ENCODE assay signal across 10 cellular contexts in genomic region chr12:1587927-1588573, GRCh38. TPM values are rescaled to one million over a fixed set of nuclear protein-coding genes. Genes with fewer than 3 reads are reported as not detected.
DNase-seq lines count a peak whose midpoint lies in the region; ATAC-seq and TF ChIP-seq lines count a peak whose summit lies in the region.
"Had no signal": no experiment of that assay in that cellular context is flagged by ENCODE, and none has a peak within 500 bp of the region (broad histone marks: within the 10 kb centered on the region; RNA-seq: fewer than 3 reads in every experiment).

No MANE protein-coding gene starts in this region.

- H3K4me1 ChIP-seq in GM23338 (ENCODE audit: insufficient read depth) (peaks cover 49% of the 10 kb centered on the region), OCI-LY3 (ENCODE audit: low read length) (peaks cover 54% of the 10 kb centered on the region), esophagus muscularis mucosa (peaks cover 50 to 92% (median 88%) of the 10 kb centered on the region in 4 donors), rectal smooth muscle tissue (ENCODE audit: control insufficient read depth, insufficient read depth, low read length) (peaks cover 29% of the 10 kb centered on the region)

- POLR2A ChIA-PET in HEK293T (lab: Yijun Ruan, JAX), result interaction anchor here (0.9 to 1.5 kb wide), 3 partner anchors 18 to 638 kb away, joined by 3 to 7 read pairs (median 3); partner anchors contain the start of gene RAD52

- peaks cover 76% of the 10 kb centered on the region for H3K27me3 Mint-ChIP-seq in GM23338 (ENCODE audit: insufficient read depth, low read depth, poor library complexity)
- H3K27me3 Mint-ChIP-seq: activated CD8-positive, alpha-beta memory T cell treated with anti-CD3 and anti-CD28 coated beads, Interleukin-2, amount 10 ng/mL, durations not matched to agents 7 days and 5 days; dendritic cell treated with granulocyte-macrophage colony-stimulating factor and Interleukin-4, amounts not matched to agents 40 ng/mL and 50 ng/mL, for 4 days had no signal

- no peak for TF ChIP-seq EP300 in esophagus muscularis mucosa (IDR thresholded peaks at IDR 0.05)

- H3K9me3 ChIP-seq in OCI-LY3 (ENCODE audit: insufficient read depth, low read length) (no peaks in the 10 kb centered on the region), esophagus muscularis mucosa (no peaks in the 10 kb centered on the region)

- peaks cover 16% of the 10 kb centered on the region; the same call in 1 of the 2 replicates for H3K79me2 ChIP-seq in GM23338 (replicated peaks; ENCODE audit: insufficient read depth)
- H3K79me2 ChIP-seq in OCI-LY3 (ENCODE audit: low read length), result peaks cover 22% of the 10 kb centered on the region

- peaks cover 63% of the 10 kb centered on the region for H3K4me1 Mint-ChIP-seq in GM23338

- peaks cover 4% of the 10 kb centered on the region; the same call in 1 of the 3 replicates for H3K36me3 Mint-ChIP-seq in GM23338 (ENCODE audit: low read depth)

- TF ChIP-seq CTCF in GM23338 (conservative IDR thresholded peaks at IDR 0.05; ENCODE audit: low read depth in 2 of 2), result no peak
- no peak for TF ChIP-seq CTCF in OCI-LY3 (IDR thresholded peaks at IDR 0.05; ENCODE audit: low read depth, low read length)
- no peak for TF ChIP-seq CTCF in esophagus muscularis mucosa (IDR thresholded peaks at IDR 0.05)

- no peaks in the 10 kb centered on the region; the same call in 1 of the 3 replicates for H3K9me3 Mint-ChIP-seq in GM23338
- H3K9me3 Mint-ChIP-seq: dendritic cell treated with granulocyte-macrophage colony-stimulating factor and Interleukin-4, amounts not matched to agents 40 ng/mL and 50 ng/mL, for 4 days had no signal

- ATAC-seq in GM23338 (peak; percentile 64), GM19463 (IDR thresholded peaks at IDR 0.05; ENCODE audit: unreplicated experiment) (no peak)
- ATAC-seq: activated CD8-positive, alpha-beta memory T cell treated with anti-CD3 and anti-CD28 coated beads, Interleukin-2, amount 10 ng/mL, durations not matched to agents 7 days and 5 days had no signal

- intact Hi-C loops in esophagus muscularis mucosa (cut with DNase I), result loop anchor here (10.0 kb wide), 1 partner anchor 593 kb away; the partner anchor contains the start of gene ERC1

- H3K27me3 ChIP-seq in GM23338 (ENCODE audit: insufficient read depth), result peaks cover 93% of the 10 kb centered on the region
- no peaks in the 10 kb centered on the region for H3K27me3 ChIP-seq in OCI-LY3 (ENCODE audit: low read depth, low read length)
- no peaks in the 10 kb centered on the region for H3K27me3 ChIP-seq in esophagus muscularis mucosa
- no peaks in the 10 kb centered on the region for H3K27me3 ChIP-seq in rectal smooth muscle tissue (ENCODE audit: control insufficient read depth, insufficient read depth, low read length)

- no peak overlapping the region for H3K27ac Mint-ChIP-seq in GM23338
- H3K27ac Mint-ChIP-seq: activated CD8-positive, alpha-beta memory T cell treated with anti-CD3 and anti-CD28 coated beads, Interleukin-2, amount 10 ng/mL, durations not matched to agents 7 days and 5 days; dendritic cell treated with granulocyte-macrophage colony-stimulating factor and Interleukin-4, amounts not matched to agents 40 ng/mL and 50 ng/mL, for 4 days had no signal

- H3K4me2 ChIP-seq in GM23338, result peak overlapping the region; percentile 18
- peak overlapping the region; percentile 31 for H3K4me2 ChIP-seq in OCI-LY3 (ENCODE audit: low read length)

- H3K9me2 ChIP-seq in GM23338 (ENCODE audit: insufficient read depth), result no peaks in the 10 kb centered on the region

- DNase-seq in GM23338 (ENCODE audit: low spot score) (peak; percentile 71), esophagus muscularis mucosa (ENCODE audit: extremely low spot score) (no peak), HEK293T (ENCODE audit: extremely low spot score) (no peak)
- DNase-seq in stimulated activated CD4-positive, alpha-beta T cell treated with anti-CD3 and anti-CD28 coated beads, Interleukin-4, amount 100 ng/mL, for 4 hours, result no peak
- DNase-seq: activated CD8-positive, alpha-beta memory T cell treated with anti-CD3 and anti-CD28 coated beads, Interleukin-2, amount 10 ng/mL, durations not matched to agents 7 days and 5 days; NCI-H2081 treated with DMSO at 0.1 percent for 48 hours had no signal

- no peak for TF ChIP-seq POLR2A in esophagus muscularis mucosa (IDR thresholded peaks at IDR 0.05; ENCODE audit: low read depth)

- H3K4me3 Mint-ChIP-seq in GM23338, result peak overlapping the region; percentile 11; the same call in 2 of the 3 replicates
- H3K4me3 Mint-ChIP-seq: activated CD8-positive, alpha-beta memory T cell treated with anti-CD3 and anti-CD28 coated beads, Interleukin-2, amount 10 ng/mL, durations not matched to agents 7 days and 5 days; dendritic cell treated with granulocyte-macrophage colony-stimulating factor and Interleukin-4, amounts not matched to agents 40 ng/mL and 50 ng/mL, for 4 days had no signal

- peaks cover 18% of the 10 kb centered on the region; the same call in 1 of the 2 replicates for H3F3A ChIP-seq in GM23338 (replicated peaks; ENCODE audit: low read depth)

- H3K36me3 ChIP-seq in GM23338 (ENCODE audit: insufficient read depth), result no peaks in the 10 kb centered on the region
- H3K36me3 ChIP-seq in OCI-LY3 (replicated peaks; ENCODE audit: low read depth, low read length), result no peaks in the 10 kb centered on the region
- H3K36me3 ChIP-seq in esophagus muscularis mucosa, result peaks cover 0 to 4% (median 0%) of the 10 kb centered on the region in 4 donors
- H3K36me3 ChIP-seq in rectal smooth muscle tissue (ENCODE audit: control insufficient read depth, insufficient read depth, low read length), result no peaks in the 10 kb centered on the region

- H3K9ac ChIP-seq in OCI-LY3 (ENCODE audit: low read length), result no peak overlapping the region
- H3K9ac ChIP-seq in rectal smooth muscle tissue (ENCODE audit: low read length), result no peak overlapping the region

- H4K20me1 ChIP-seq in GM23338 (replicated peaks; ENCODE audit: insufficient read depth) (peaks cover 15% of the 10 kb centered on the region), OCI-LY3 (ENCODE audit: insufficient read depth, low read length) (peaks cover 28% of the 10 kb centered on the region)

- H3K27ac ChIP-seq in GM23338 (ENCODE audit: low read depth), result no peak overlapping the region
- no peak overlapping the region for H3K27ac ChIP-seq in OCI-LY3 (ENCODE audit: low read length)
- peak overlapping the region; percentile 35 to 71 (median 54) for H3K27ac ChIP-seq in esophagus muscularis mucosa (replicated peaks in 1 of 4)
- H3K27ac ChIP-seq in rectal smooth muscle tissue (ENCODE audit: low read depth, low read length), result peak overlapping the region; percentile 37

- WGBS in esophagus muscularis mucosa, result 25% methylated on average over 5 of the region's 5 CpGs

- CTCF ChIA-PET in HEK293T (lab: Yijun Ruan, JAX), result interaction anchor here (0.5 to 2.3 kb wide), 3 partner anchors 54 to 470 kb away, joined by 3 to 15 read pairs (median 4); no protein-coding TSS in a partner anchor

- H3K4me3 ChIP-seq in GM23338 (no peak overlapping the region), OCI-LY3 (ENCODE audit: low read length) (no peak overlapping the region), esophagus muscularis mucosa (no peak overlapping the region), rectal smooth muscle tissue (ENCODE audit: low read length) (peak overlapping the region; percentile 9)

- H2AFZ ChIP-seq in GM23338 (no peak overlapping the region), OCI-LY3 (ENCODE audit: low read depth, low read length) (no peak overlapping the region)

TF ChIP-seq in GM23338, 12 proteins besides CTCF, POLR2A, EP300 and RAD21 (continues in another document):
- TF ChIP-seq JUNB (IDR thresholded peaks at IDR 0.05; ENCODE audit: unreplicated experiment), result no peak
- TF ChIP-seq, protein P1, sequence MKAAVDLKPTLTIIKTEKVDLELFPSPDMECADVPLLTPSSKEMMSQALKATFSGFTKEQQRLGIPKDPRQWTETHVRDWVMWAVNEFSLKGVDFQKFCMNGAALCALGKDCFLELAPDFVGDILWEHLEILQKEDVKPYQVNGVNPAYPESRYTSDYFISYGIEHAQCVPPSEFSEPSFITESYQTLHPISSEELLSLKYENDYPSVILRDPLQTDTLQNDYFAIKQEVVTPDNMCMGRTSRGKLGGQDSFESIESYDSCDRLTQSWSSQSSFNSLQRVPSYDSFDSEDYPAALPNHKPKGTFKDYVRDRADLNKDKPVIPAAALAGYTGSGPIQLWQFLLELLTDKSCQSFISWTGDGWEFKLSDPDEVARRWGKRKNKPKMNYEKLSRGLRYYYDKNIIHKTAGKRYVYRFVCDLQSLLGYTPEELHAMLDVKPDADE (IDR thresholded peaks at IDR 0.05), result no peak
- TF ChIP-seq STAT1 (IDR thresholded peaks at IDR 0.05; ENCODE audit: unreplicated experiment), result no peak
- TF ChIP-seq EZH2phosphoT487 (IDR thresholded peaks at IDR 0.05; ENCODE audit: unreplicated experiment), result no peak
- TF ChIP-seq POLR2AphosphoS5 (IDR thresholded peaks at IDR 0.05; ENCODE audit: low read depth), result no peak
- no peak for TF ChIP-seq CREB1 (CRISPR knock-in tag; IDR thresholded peaks at IDR 0.05; ENCODE audit: low read depth)
- no peak for TF ChIP-seq ZNF114 (CRISPR knock-in tag; IDR thresholded peaks at IDR 0.05)

TF ChIP-seq in HEK293T, 16 proteins besides CTCF, POLR2A, EP300 and RAD21 (continues in another document):
- no peak for TF ChIP-seq TARDBP (IDR thresholded peaks at IDR 0.05)
- TF ChIP-seq HDGF (IDR thresholded peaks at IDR 0.05; ENCODE audit: borderline replicate concordance), result no peak
- TF ChIP-seq BHLHE40 (IDR thresholded peaks at IDR 0.05; ENCODE audit: borderline replicate concordance), result no peak
- no peak for TF ChIP-seq SP1 (IDR thresholded peaks at IDR 0.05)
- TF ChIP-seq SUZ12 (IDR thresholded peaks at IDR 0.05), result no peak
- no peak for TF ChIP-seq LEF1 (IDR thresholded peaks at IDR 0.05; ENCODE audit: borderline replicate concordance)
- no peak for TF ChIP-seq PKNOX1 (IDR thresholded peaks at IDR 0.05)
- TF ChIP-seq FOXM1 (IDR thresholded peaks at IDR 0.05; ENCODE audit: borderline replicate concordance), result no peak
- TF ChIP-seq L3MBTL2 (conservative IDR thresholded peaks at IDR 0.05), result no peak

RNA-seq across cellular contexts. Expression of gene FBXL14, which starts 6.3 kb away (rescaled TPM):
- 9.1 and 9.4 TPM in 2 replicates for total RNA-seq in GM23338 (2014; rRNA removed; shearing (Covaris generic))
- polyA plus RNA-seq in GM23338 (2016; fragmentation: Nextera tagmentation; extraction: Ambion mirVana), result 0.40 and 0.74 TPM in 2 replicates
- total RNA-seq in esophagus muscularis mucosa, result 10 to 100 TPM; 12.0 to 22.6 (median 16.0) TPM

RNA-seq across cellular contexts. Expression of gene WNT5B, which starts 41.0 kb away (rescaled TPM):
- total RNA-seq in GM23338 (2014; rRNA removed; shearing (Covaris generic)), result 1.0 and 2.7 TPM in 2 replicates
- 0.87 and 1.4 TPM in 2 replicates for polyA plus RNA-seq in GM23338 (2016; fragmentation: Nextera tagmentation; extraction: Ambion mirVana)
- 100 to 1,000 TPM in 1 of 4 donors, 10 to 100 TPM in 3; 33.5 to 112 (median 53.5) TPM for total RNA-seq in esophagus muscularis mucosa

Comparison
In these comparisons a context has a peak if more than half of its experiments do, and no peak if none do; other contexts are left out.
1. H3K27ac ChIP-seq: peak in esophagus muscularis mucosa (4 of 4) and rectal smooth muscle tissue (single experiment); none in GM23338 (single experiment) and OCI-LY3 (single experiment).